ENCODE assay signal across 19 cellular contexts in the genomic region with DNA sequence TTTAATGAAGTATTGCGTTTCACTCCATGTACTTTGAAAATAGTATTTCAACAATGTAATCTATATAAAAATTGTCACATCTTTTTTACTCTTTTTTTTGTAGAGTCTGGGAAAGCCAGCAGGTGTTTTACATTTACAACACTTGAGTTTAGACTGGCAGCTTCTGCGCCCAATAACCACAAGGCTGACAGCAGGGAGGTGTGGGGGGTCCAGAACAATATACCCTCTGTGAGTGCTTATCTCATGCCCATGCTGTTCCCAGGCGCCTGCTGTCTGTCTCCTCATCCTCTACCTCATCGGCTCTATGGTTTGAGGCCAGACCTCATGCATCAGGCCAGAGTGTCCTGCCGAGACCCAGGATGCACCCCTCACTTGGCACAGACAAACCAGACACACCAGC.
"Had no signal": no experiment of that assay in that cellular context is flagged by ENCODE, and none has a peak within 500 bp of the region (broad histone marks: within the 10 kb centered on the region; RNA-seq: fewer than 3 reads in every experiment).

No MANE protein-coding gene starts in this region.

- H3K4me2 ChIP-seq: smooth muscle cell had no signal

- H3K27me3 ChIP-seq: heart left ventricle, neutrophil, thyroid gland had no signal

- H3K9me3 ChIP-seq: neutrophil, thyroid gland had no signal

- H3K27ac ChIP-seq: neutrophil, thyroid gland had no signal

- DNase-seq: effector memory CD4-positive, alpha-beta T cell; heart left ventricle; hippocampal formation; left colon; left ventricle myocardium superior; mesenchymal stem cell; naive B cell; posterior cingulate gyrus; right cardiac atrium; stimulated activated CD4-positive, alpha-beta T cell treated with anti-CD3 and anti-CD28 coated beads, Interleukin-2, amount 100 ng/mL, for 48 hours; stimulated activated naive CD4-positive, alpha-beta T cell treated with Interleukin-2 at 50 U/mL for 16 hours; thyroid gland had no signal

- ATAC-seq: esophagus mucosa, left colon, right cardiac atrium had no signal

- H3K4me3 ChIP-seq: heart left ventricle, lung, smooth muscle cell, thyroid gland had no signal

- FAIRE-seq: endometrium, frontal cortex, urothelium cell line had no signal
